10 cellular contexts compared by ENCODE assay signal in genomic region chr12:110279561-110279960, GRCh38. TPM values are rescaled to one million over a fixed set of nuclear protein-coding genes. Genes with fewer than 3 reads are reported as not detected.
DNase-seq lines count a peak whose midpoint lies in the region; ATAC-seq and TF ChIP-seq lines count a peak whose summit lies in the region.
"Had no signal": no experiment of that assay in that cellular context is flagged by ENCODE, and none has a peak within 500 bp of the region (broad histone marks: within the 10 kb centered on the region; RNA-seq: fewer than 3 reads in every experiment).

No MANE protein-coding gene starts in this region.

- H3K9ac ChIP-seq in Karpas-422 (ENCODE audit: low read length) = no peak overlapping the region

- no peak overlapping the region for H3K27ac ChIP-seq in Karpas-422 (ENCODE audit: low read length)

- peak overlapping the region; percentile 31 for H3K27ac Mint-ChIP-seq in activated CD4-positive, alpha-beta T cell treated with anti-CD3 and anti-CD28 coated beads, Interleukin-2, amount 10 ng/mL, durations not matched to agents 7 days and 5 days
- no peak overlapping the region for H3K27ac Mint-ChIP-seq in activated CD4-positive, alpha-beta T cell treated with anti-CD3 and anti-CD28 coated beads for 36 hours
- no peak overlapping the region for H3K27ac Mint-ChIP-seq in central memory CD8-positive, alpha-beta T cell (ENCODE audit: low read depth)

- 0 out of 2 replicates have a peak overlapping the region, but pooled peaks have one; percentile 84 for H3K4me3 ChIP-seq in Karpas-422 (ENCODE audit: low read length)

- H3K36me3 ChIP-seq in Karpas-422 (ENCODE audit: insufficient read depth, low read length) = peaks cover 20% of the 10 kb centered on the region; the same call in 1 of the 2 replicates

- H3K4me3 Mint-ChIP-seq in activated CD4-positive, alpha-beta T cell treated with anti-CD3 and anti-CD28 coated beads, Interleukin-2, amount 10 ng/mL, durations not matched to agents 7 days and 5 days = peak overlapping the region; percentile 80
- no peak overlapping the region for H3K4me3 Mint-ChIP-seq in activated CD4-positive, alpha-beta T cell treated with anti-CD3 and anti-CD28 coated beads for 36 hours
- H3K4me3 Mint-ChIP-seq in central memory CD8-positive, alpha-beta T cell = peak overlapping the region; percentile 93

- intact Hi-C loops in activated CD4-positive, alpha-beta T cell treated with anti-CD3 and anti-CD28 coated beads for 36 hours (cut with DNase I, micrococcal nuclease) = no loop called here

- H2AFZ ChIP-seq in Karpas-422 (ENCODE audit: low read length) = no peak overlapping the region

- no peaks in the 10 kb centered on the region for H3K9me3 Mint-ChIP-seq in activated CD4-positive, alpha-beta T cell treated with anti-CD3 and anti-CD28 coated beads, Interleukin-2, amount 10 ng/mL, durations not matched to agents 7 days and 5 days
- no peaks in the 10 kb centered on the region for H3K9me3 Mint-ChIP-seq in activated CD4-positive, alpha-beta T cell treated with anti-CD3 and anti-CD28 coated beads for 36 hours (ENCODE audit: low read depth)
- H3K9me3 Mint-ChIP-seq in central memory CD8-positive, alpha-beta T cell = no peaks in the 10 kb centered on the region
- H3K9me3 Mint-ChIP-seq: activated T-cell treated with anti-CD3 and anti-CD28 coated beads, Interleukin-2, amount 50 U/mL, for 24 hours had no signal

- peaks cover 31% of the 10 kb centered on the region for H3K79me2 ChIP-seq in Karpas-422 (ENCODE audit: low read length)

- POLR2A ChIA-PET in activated CD4-positive, alpha-beta T cell treated with anti-CD3 and anti-CD28 coated beads, Interleukin-2, amount 10 ng/mL, durations not matched to agents 7 days and 5 days (lab: Charles Lee) = no interaction called here
- POLR2A ChIA-PET in activated CD4-positive, alpha-beta T cell treated with anti-CD3 and anti-CD28 coated beads for 36 hours (lab: Charles Lee) = no interaction called here

- peaks cover 36% of the 10 kb centered on the region for H3K4me1 ChIP-seq in Karpas-422 (ENCODE audit: low read length)

- no peaks in the 10 kb centered on the region for H3K9me2 ChIP-seq in Karpas-422 (replicated peaks; ENCODE audit: insufficient read depth, low read length)

- peaks cover 24% of the 10 kb centered on the region for H3K36me3 Mint-ChIP-seq in activated CD4-positive, alpha-beta T cell treated with anti-CD3 and anti-CD28 coated beads, Interleukin-2, amount 10 ng/mL, durations not matched to agents 7 days and 5 days (ENCODE audit: low read depth)
- peaks cover 26% of the 10 kb centered on the region for H3K36me3 Mint-ChIP-seq in activated CD4-positive, alpha-beta T cell treated with anti-CD3 and anti-CD28 coated beads for 36 hours (ENCODE audit: low read depth)
- peaks cover 13% of the 10 kb centered on the region for H3K36me3 Mint-ChIP-seq in central memory CD8-positive, alpha-beta T cell (ENCODE audit: insufficient read depth)

- no peak for TF ChIP-seq CTCF in GM20000 (IDR thresholded peaks at IDR 0.05; ENCODE audit: extremely low read depth, missing control alignments)

- H3K27me3 ChIP-seq in Karpas-422 (ENCODE audit: low read length) = no peaks in the 10 kb centered on the region

- peak overlapping the region; percentile 96 for H3K4me2 ChIP-seq in Karpas-422 (ENCODE audit: low read depth, low read length, poor library complexity, severe bottlenecking)

- peaks cover 39% of the 10 kb centered on the region for H3K4me1 Mint-ChIP-seq in activated CD4-positive, alpha-beta T cell treated with anti-CD3 and anti-CD28 coated beads, Interleukin-2, amount 10 ng/mL, durations not matched to agents 7 days and 5 days
- H3K4me1 Mint-ChIP-seq in activated CD4-positive, alpha-beta T cell treated with anti-CD3 and anti-CD28 coated beads for 36 hours = peaks cover 26% of the 10 kb centered on the region
- peaks cover 35% of the 10 kb centered on the region for H3K4me1 Mint-ChIP-seq in central memory CD8-positive, alpha-beta T cell

- peaks cover 6% of the 10 kb centered on the region for H3K27me3 Mint-ChIP-seq in activated CD4-positive, alpha-beta T cell treated with anti-CD3 and anti-CD28 coated beads, Interleukin-2, amount 10 ng/mL, durations not matched to agents 7 days and 5 days
- peaks cover 3% of the 10 kb centered on the region for H3K27me3 Mint-ChIP-seq in activated CD4-positive, alpha-beta T cell treated with anti-CD3 and anti-CD28 coated beads for 36 hours
- no peaks in the 10 kb centered on the region for H3K27me3 Mint-ChIP-seq in central memory CD8-positive, alpha-beta T cell
- H3K27me3 Mint-ChIP-seq: activated T-cell treated with anti-CD3 and anti-CD28 coated beads, Interleukin-2, amount 50 U/mL, for 24 hours had no signal

- no peak for ATAC-seq in activated CD4-positive, alpha-beta T cell treated with anti-CD3 and anti-CD28 coated beads for 36 hours
- no peak for ATAC-seq in central memory CD8-positive, alpha-beta T cell (replicated peaks; ENCODE audit: extremely low read depth, poor library complexity, severe bottlenecking)
- ATAC-seq in GM21423 (IDR thresholded peaks at IDR 0.05; ENCODE audit: unreplicated experiment) (no peak), HG03196 (IDR thresholded peaks at IDR 0.05; ENCODE audit: unreplicated experiment) (no peak)

- CTCF ChIA-PET in activated CD4-positive, alpha-beta T cell treated with anti-CD3 and anti-CD28 coated beads, Interleukin-2, amount 10 ng/mL, durations not matched to agents 7 days and 5 days (lab: Charles Lee) = interaction anchor here (0.9 to 1.6 kb wide), 8 partner anchors 9 to 187 kb away, joined by 3 to 6 read pairs (median 4); no protein-coding TSS in a partner anchor
- CTCF ChIA-PET in activated CD4-positive, alpha-beta T cell treated with anti-CD3 and anti-CD28 coated beads for 36 hours (lab: Charles Lee) = interaction anchor here (0.6 to 1.4 kb wide), 6 partner anchors 26 to 178 kb away, joined by 3 to 6 read pairs (median 3); no protein-coding TSS in a partner anchor

- peaks cover 30% of the 10 kb centered on the region for H4K20me1 ChIP-seq in Karpas-422 (ENCODE audit: insufficient read depth, low read depth, low read length)

- no peaks in the 10 kb centered on the region for H3K9me3 ChIP-seq in Karpas-422 (ENCODE audit: low read length)

- DNase-seq in activated CD4-positive, alpha-beta T cell treated with anti-CD3 and anti-CD28 coated beads, Interleukin-2, amount 10 ng/mL, durations not matched to agents 7 days and 5 days = no peak
- DNase-seq in activated CD4-positive, alpha-beta T cell treated with anti-CD3 and anti-CD28 coated beads for 36 hours = no peak
- DNase-seq in Karpas-422 = no peak
- DNase-seq in central memory CD8-positive, alpha-beta T cell (ENCODE audit: low spot score in 2 of 2) = no peak
- peak; percentile 63 for DNase-seq in retina
- DNase-seq in GM20000 (ENCODE audit: low spot score) = no peak
- DNase-seq: activated T-cell treated with anti-CD3 and anti-CD28 coated beads, Interleukin-2, amount 50 U/mL, for 24 hours; SW 1271 had no signal

RNA-seq across cellular contexts. Expression of gene ATP2A2, which starts 1.5 kb away (rescaled TPM):
- total RNA-seq in activated CD4-positive, alpha-beta T cell treated with anti-CD3 and anti-CD28 coated beads, Interleukin-2, amount 10 ng/mL, durations not matched to agents 7 days and 5 days = 100 to 1,000 TPM; 126 to 131 TPM
- 100 to 1,000 TPM; 116 to 130 TPM for total RNA-seq in activated CD4-positive, alpha-beta T cell treated with anti-CD3 and anti-CD28 coated beads for 36 hours
- total RNA-seq in Karpas-422 (2014; rRNA removed; shearing (Covaris generic); ENCODE audit: low replicate concordance) = 70.0 and 88.5 TPM in 2 replicates
